In the genomic region with DNA sequence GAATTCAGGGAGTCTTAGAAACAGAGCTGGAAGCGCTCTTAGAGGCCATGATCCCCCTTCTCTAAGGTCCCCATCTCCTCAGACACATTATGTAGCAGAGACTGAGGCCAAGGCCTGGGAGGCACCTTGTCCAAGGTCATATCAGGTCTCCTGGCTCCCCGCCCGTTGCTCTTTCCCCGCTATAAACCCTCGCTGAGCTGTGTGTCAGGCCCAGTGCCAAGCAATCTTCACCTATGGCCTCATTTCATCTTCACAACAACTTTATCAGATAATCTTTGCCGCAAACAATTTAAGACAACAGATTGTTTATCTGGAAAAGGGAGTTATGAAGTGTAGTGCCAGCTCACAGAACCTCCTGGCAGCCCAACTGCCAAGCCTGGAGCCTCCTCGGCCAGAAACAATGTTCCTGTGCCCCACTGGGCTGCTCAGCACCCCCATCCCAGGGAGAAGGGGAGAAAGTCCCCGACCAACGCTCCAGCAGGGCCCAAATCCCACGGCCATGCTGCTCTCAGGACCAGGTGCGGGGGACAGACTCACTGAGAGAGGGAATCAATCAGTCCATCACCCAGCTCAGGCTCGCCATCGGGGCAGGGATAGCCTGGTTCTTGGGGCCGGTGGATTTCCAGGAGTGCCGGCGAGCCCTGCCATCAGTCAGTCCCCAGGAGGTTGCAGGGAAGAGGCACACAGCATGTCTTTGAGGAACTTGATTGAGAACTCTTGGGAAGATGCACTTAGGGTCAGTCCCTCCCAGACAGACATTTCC, we compare ENCODE assay signal across 23 cellular contexts. TPM values are rescaled to one million over a fixed set of nuclear protein-coding genes. Genes with fewer than 3 reads are reported as not detected.
DNase-seq lines count a peak whose midpoint lies in the region; ATAC-seq and TF ChIP-seq lines count a peak whose summit lies in the region.
"Had no signal": no experiment of that assay in that cellular context is flagged by ENCODE, and none has a peak within 500 bp of the region (broad histone marks: within the 10 kb centered on the region; RNA-seq: fewer than 3 reads in every experiment).

No MANE protein-coding gene starts in this region.

- DNase-seq in Right ventricle myocardium inferior (ENCODE audit: missing footprints) (no peak), right atrium auricular region (ENCODE audit: low spot score) (no peak), amniotic epithelial cell (ENCODE audit: low read depth) (peak; percentile 69), mesendoderm (no peak), posterior cingulate gyrus (no peak), iPS-NIHi7 (ENCODE audit: extremely low spot score) (no peak), HuH-7 (ENCODE audit: low spot score) (no peak)
- DNase-seq: activated CD4-positive, alpha-beta T cell treated with anti-CD3 and anti-CD28 coated beads for 1 hour; activated gamma-delta T cell treated with Interleukin-2 at 50 U/mL for 16 hours; amygdala; effector CD8-positive, alpha-beta T cell; MG63; natural killer cell; NCI-H1930; NCI-H524; stimulated activated CD4-positive, alpha-beta T cell treated with anti-CD3 and anti-CD28 coated beads, Interleukin-12 subunit alpha, Interleukin-12 subunit beta, amount 100 ng/mL, for 4 hours; T1000 had no signal

- TF ChIP-seq CTCF in right atrium auricular region (IDR thresholded peaks at IDR 0.05): no peak

- H2AK5ac ChIP-seq in mesendoderm (ENCODE audit: low read length): no peak overlapping the region

- H3K27ac ChIP-seq in right atrium auricular region: no peak overlapping the region
- H3K27ac ChIP-seq in mesendoderm (ENCODE audit: low read depth, low read length): no peak overlapping the region
- H3K27ac ChIP-seq: A549; BLaER1 treated with 17β-estradiol and CSF1 and Interleukin-3, amounts not matched to agents 10 nM and 100 nM; prostate gland; SJSA1; thoracic aorta had no signal

- no peaks in the 10 kb centered on the region for H3K9me3 ChIP-seq in right atrium auricular region
- H3K9me3 ChIP-seq: MG63, prostate gland, SJSA1, thoracic aorta had no signal

- no peak overlapping the region for H4K8ac ChIP-seq in mesendoderm (ENCODE audit: low read depth, low read length)

- H3K56ac ChIP-seq in mesendoderm (ENCODE audit: low read length): peak overlapping the region; percentile 22

- no peak overlapping the region for H3K23ac ChIP-seq in mesendoderm (ENCODE audit: low read length)

- H3K79me1 ChIP-seq in mesendoderm (ENCODE audit: low read length): no peaks in the 10 kb centered on the region

- no peaks in the 10 kb centered on the region for H3K36me3 ChIP-seq in right atrium auricular region
- H3K36me3 ChIP-seq in mesendoderm (ENCODE audit: control insufficient read depth, insufficient read depth, low read length): no peaks in the 10 kb centered on the region
- H3K36me3 ChIP-seq: prostate gland, SJSA1, thoracic aorta had no signal

- H3K4me3 ChIP-seq in right atrium auricular region (no peak overlapping the region), mesendoderm (ENCODE audit: low read length) (no peak overlapping the region)
- H3K4me3 ChIP-seq: A549; BLaER1 treated with 17β-estradiol and CSF1 and Interleukin-3, amounts not matched to agents 10 nM and 100 nM; MG63; prostate gland; SJSA1; thoracic aorta had no signal

- no peak overlapping the region for H2BK15ac ChIP-seq in mesendoderm (replicated peaks; ENCODE audit: low read depth)

- H3K4me1 ChIP-seq in right atrium auricular region (peaks cover 0 to 7% of the 10 kb centered on the region in 2 donors), mesendoderm (ENCODE audit: control insufficient read depth, low read depth, low read length) (no peaks in the 10 kb centered on the region)
- H3K4me1 ChIP-seq: A549; BLaER1 treated with 17β-estradiol and CSF1 and Interleukin-3, amounts not matched to agents 10 nM and 100 nM; prostate gland; SJSA1 had no signal

- intact Hi-C loops in Right ventricle myocardium inferior (cut with DNase I) (no loop called here), posterior cingulate gyrus (cut with DNase I) (no loop called here)

- no peak overlapping the region for H3K9ac ChIP-seq in mesendoderm (ENCODE audit: low read length)
- H3K9ac ChIP-seq: BLaER1 treated with 17β-estradiol and CSF1 and Interleukin-3, amounts not matched to agents 10 nM and 100 nM had no signal

- H3K18ac ChIP-seq in mesendoderm (ENCODE audit: low read length): no peak overlapping the region

- no peak overlapping the region for H3K4me2 ChIP-seq in mesendoderm (ENCODE audit: low read length)
- H3K4me2 ChIP-seq: A549; BLaER1 treated with 17β-estradiol and CSF1 and Interleukin-3, amounts not matched to agents 10 nM and 100 nM had no signal

- no peak overlapping the region for H2BK5ac ChIP-seq in mesendoderm (ENCODE audit: low read length)

- H4K5ac ChIP-seq in mesendoderm (ENCODE audit: low read length): no peak overlapping the region

- H2BK120ac ChIP-seq in mesendoderm (ENCODE audit: low read depth, low read length): no peak overlapping the region

- ATAC-seq in Right ventricle myocardium inferior: peak; percentile 70
- no peak for ATAC-seq in GM21576 (IDR thresholded peaks at IDR 0.05; ENCODE audit: unreplicated experiment)
- ATAC-seq: A549, natural killer cell had no signal

- H3K79me2 ChIP-seq in mesendoderm (ENCODE audit: control insufficient read depth, insufficient read depth, low read length): no peaks in the 10 kb centered on the region

- H3K27me3 ChIP-seq in right atrium auricular region (no peaks in the 10 kb centered on the region), mesendoderm (ENCODE audit: insufficient read depth, low read length, poor library complexity) (no peaks in the 10 kb centered on the region)
- H3K27me3 ChIP-seq: BLaER1 treated with 17β-estradiol and CSF1 and Interleukin-3, amounts not matched to agents 10 nM and 100 nM; MG63; SJSA1 had no signal

- no CpG with 5 or more reads among the region's 16 CpGs for WGBS in mesendoderm (ENCODE audit: extremely low coverage, insufficient coverage, low lambda C conversion rate)

- no peak overlapping the region for H3K4ac ChIP-seq in mesendoderm (ENCODE audit: low read depth, low read length)

RNA-seq across cellular contexts. Expression of gene FANCE, which starts 16.9 kb away (rescaled TPM):
- total RNA-seq in Right ventricle myocardium inferior (4.1 TPM), right atrium auricular region (1 to 10 TPM; 3.4 to 3.5 TPM)
- polyA plus RNA-seq in mesendoderm (2013, experiment 1 of 2): 6.7 TPM
- 6.7 TPM for polyA plus RNA-seq in mesendoderm (2013, experiment 2 of 2)

RNA-seq across cellular contexts. Expression of gene RPL10A, which starts 32.9 kb away (rescaled TPM):
- total RNA-seq in Right ventricle myocardium inferior: 606 TPM
- 100 to 1,000 TPM; 571 to 831 TPM for total RNA-seq in right atrium auricular region
- 2,328 TPM for polyA plus RNA-seq in mesendoderm (2013, experiment 1 of 2)
- polyA plus RNA-seq in mesendoderm (2013, experiment 2 of 2): 2,329 TPM
